9 cellular contexts compared by ENCODE assay signal in the genomic region with DNA sequence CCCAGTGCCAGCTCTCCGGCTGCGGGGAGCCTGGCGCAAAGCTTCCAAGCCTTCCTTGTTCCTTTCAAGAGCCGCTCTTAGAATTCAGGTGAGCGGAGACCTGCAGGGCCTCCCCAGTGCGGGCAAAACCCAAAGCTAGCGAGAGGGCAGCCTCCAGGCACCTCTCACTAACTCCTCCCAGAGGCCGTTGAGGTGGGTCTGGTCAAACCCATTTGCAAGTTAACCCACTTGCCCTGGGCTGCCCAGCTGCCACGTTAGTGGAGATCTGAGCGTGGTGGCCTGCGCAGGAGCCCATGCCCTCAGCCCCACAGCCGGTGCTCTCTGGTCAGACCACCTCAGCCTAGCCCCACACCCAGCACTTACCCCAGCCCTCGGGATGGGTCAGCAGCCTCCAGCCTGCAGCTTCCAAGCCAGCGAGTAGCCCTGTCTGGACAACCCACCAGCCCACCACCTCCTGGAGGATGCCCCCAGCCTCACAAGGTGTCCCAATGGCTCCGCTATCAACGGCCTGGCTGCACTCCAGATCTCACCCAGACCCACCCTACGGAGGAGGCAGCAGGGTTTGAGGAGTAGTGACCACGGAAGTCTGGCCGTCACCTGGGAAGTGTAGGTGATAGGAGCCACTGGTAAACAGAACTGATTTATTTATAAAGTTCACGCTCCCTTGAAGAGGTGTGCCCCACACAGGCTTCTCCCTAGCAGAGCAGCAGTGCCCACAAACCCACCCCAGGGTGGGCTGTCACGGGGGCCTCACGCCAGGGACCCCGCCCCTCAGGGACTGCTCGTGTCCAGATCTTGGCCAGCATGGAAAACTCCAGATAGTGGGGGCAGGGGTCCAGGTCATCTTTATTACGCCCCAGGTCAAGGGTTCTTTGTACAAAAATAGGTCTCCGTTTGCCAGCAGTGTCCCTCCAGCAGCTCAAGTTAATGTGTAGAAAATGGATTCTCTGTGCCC. TPM values are rescaled to one million over a fixed set of nuclear protein-coding genes. Genes with fewer than 3 reads are reported as not detected.
DNase-seq lines count a peak whose midpoint lies in the region; ATAC-seq and TF ChIP-seq lines count a peak whose summit lies in the region.
"Had no signal": no experiment of that assay in that cellular context is flagged by ENCODE, and none has a peak within 500 bp of the region (broad histone marks: within the 10 kb centered on the region; RNA-seq: fewer than 3 reads in every experiment).

No MANE protein-coding gene starts in this region.

- no peaks in the 10 kb centered on the region for H3K36me3 Mint-ChIP-seq in activated CD8-positive, alpha-beta T cell treated with anti-CD3 and anti-CD28 coated beads for 36 hours (ENCODE audit: low read depth)

- H3K36me3 ChIP-seq in spleen, result no peaks in the 10 kb centered on the region
- H3K36me3 ChIP-seq: left lung had no signal

- no peak for TF ChIP-seq POLR2A in spleen (IDR thresholded peaks at IDR 0.05)

- peak; percentile 6 for DNase-seq in HEK293T (ENCODE audit: extremely low spot score)
- DNase-seq in activated CD8-positive, alpha-beta T cell treated with anti-CD3 and anti-CD28 coated beads for 36 hours, result no peak
- peak; percentile 50 for DNase-seq in islet precursor cell
- no peak for DNase-seq in spleen
- DNase-seq in GM19240 (ENCODE audit: insufficient read length, low spot score), result no peak
- DNase-seq in NCI-H510A treated with DMSO at 0.1 percent for 48 hours (lab: John Stamatoyannopoulos, UW), result no peak
- DNase-seq: NCI-H1417 treated with DMSO at 0.1 percent for 48 hours had no signal

- intact Hi-C loops in activated CD8-positive, alpha-beta T cell treated with anti-CD3 and anti-CD28 coated beads for 36 hours (cut with micrococcal nuclease), result no loop called here
- intact Hi-C loops in spleen (cut with DNase I; ENCODE audit: low total_unique reads), result no loop called here

- no peak overlapping the region for H3K27ac Mint-ChIP-seq in activated CD8-positive, alpha-beta T cell treated with anti-CD3 and anti-CD28 coated beads for 36 hours

- no peaks in the 10 kb centered on the region for H3K9me3 ChIP-seq in spleen
- H3K9me3 ChIP-seq: left lung had no signal

- peak overlapping the region; percentile 32 for H3K4me3 Mint-ChIP-seq in activated CD8-positive, alpha-beta T cell treated with anti-CD3 and anti-CD28 coated beads for 36 hours

- peaks cover 7 to 56% (median 40%) of the 10 kb centered on the region in 7 donors for H3K27me3 ChIP-seq in spleen (replicated peaks in 1 of 7)

- H3K27me3 Mint-ChIP-seq in activated CD8-positive, alpha-beta T cell treated with anti-CD3 and anti-CD28 coated beads for 36 hours, result peaks cover 18% of the 10 kb centered on the region

- H3K27ac ChIP-seq in spleen, result peak overlapping the region in 6 of 8 donors; percentile 65 to 91 (median 83)

- H3K9me3 Mint-ChIP-seq in activated CD8-positive, alpha-beta T cell treated with anti-CD3 and anti-CD28 coated beads for 36 hours, result no peaks in the 10 kb centered on the region

- TF ChIP-seq CTCF in activated CD8-positive, alpha-beta T cell treated with anti-CD3 and anti-CD28 coated beads for 36 hours (IDR thresholded peaks at IDR 0.05), result no peak
- no peak for TF ChIP-seq CTCF in spleen (IDR thresholded peaks at IDR 0.05 in 8 of 11, conservative IDR thresholded peaks at IDR 0.05 in 3 of 11)

- 82 to 88% (median 85%) methylated on average over 17 to 26 of the region's 26 CpGs for WGBS in spleen, 5 donors

- H3K4me3 ChIP-seq in spleen, result peak overlapping the region in 6 of 8 donors; percentile 35 to 74 (median 52)

- no peak for ATAC-seq in activated CD8-positive, alpha-beta T cell treated with anti-CD3 and anti-CD28 coated beads for 36 hours
- no peak for ATAC-seq in GM19395 (IDR thresholded peaks at IDR 0.05; ENCODE audit: unreplicated experiment)

- POLR2A ChIA-PET in HEK293T (lab: Yijun Ruan, JAX), result interaction anchor here (0.6 kb wide), 1 partner anchor 17 kb away, joined by 3 read pairs; no protein-coding TSS in a partner anchor
- POLR2A ChIA-PET in activated CD8-positive, alpha-beta T cell treated with anti-CD3 and anti-CD28 coated beads for 36 hours (lab: Charles Lee), result no interaction called here

- peaks cover 22 to 71% (median 55%) of the 10 kb centered on the region in 6 donors for H3K4me1 ChIP-seq in spleen

- H3K4me1 Mint-ChIP-seq in activated CD8-positive, alpha-beta T cell treated with anti-CD3 and anti-CD28 coated beads for 36 hours (ENCODE audit: low read depth), result peaks cover 30% of the 10 kb centered on the region

- CTCF ChIA-PET in HEK293T (lab: Yijun Ruan, JAX), result no interaction called here
- CTCF ChIA-PET in activated CD8-positive, alpha-beta T cell treated with anti-CD3 and anti-CD28 coated beads for 36 hours (lab: Charles Lee), result interaction anchor here (1.8 kb wide), 1 partner anchor 37 kb away, joined by 5 read pairs; no protein-coding TSS in a partner anchor

TF ChIP-seq in HEK293T, 16 proteins besides CTCF, POLR2A, EP300 and RAD21:
- no peak for TF ChIP-seq LEF1 (IDR thresholded peaks at IDR 0.05; ENCODE audit: borderline replicate concordance)
- TF ChIP-seq CTBP1 (IDR thresholded peaks at IDR 0.05; ENCODE audit: borderline replicate concordance), result no peak
- no peak for TF ChIP-seq L3MBTL2 (conservative IDR thresholded peaks at IDR 0.05)
- TF ChIP-seq ELF4 (IDR thresholded peaks at IDR 0.05), result no peak
- no peak for TF ChIP-seq FOXM1 (IDR thresholded peaks at IDR 0.05; ENCODE audit: borderline replicate concordance)
- TF ChIP-seq FOXK2 (IDR thresholded peaks at IDR 0.05), result no peak
- TF ChIP-seq, protein P1, sequence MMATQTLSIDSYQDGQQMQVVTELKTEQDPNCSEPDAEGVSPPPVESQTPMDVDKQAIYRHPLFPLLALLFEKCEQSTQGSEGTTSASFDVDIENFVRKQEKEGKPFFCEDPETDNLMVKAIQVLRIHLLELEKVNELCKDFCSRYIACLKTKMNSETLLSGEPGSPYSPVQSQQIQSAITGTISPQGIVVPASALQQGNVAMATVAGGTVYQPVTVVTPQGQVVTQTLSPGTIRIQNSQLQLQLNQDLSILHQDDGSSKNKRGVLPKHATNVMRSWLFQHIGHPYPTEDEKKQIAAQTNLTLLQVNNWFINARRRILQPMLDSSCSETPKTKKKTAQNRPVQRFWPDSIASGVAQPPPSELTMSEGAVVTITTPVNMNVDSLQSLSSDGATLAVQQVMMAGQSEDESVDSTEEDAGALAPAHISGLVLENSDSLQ (IDR thresholded peaks at IDR 0.05), result no peak
- no peak for TF ChIP-seq TARDBP (IDR thresholded peaks at IDR 0.05)
- no peak for TF ChIP-seq NFRKB (IDR thresholded peaks at IDR 0.05)
- TF ChIP-seq ZNF384 (IDR thresholded peaks at IDR 0.05), result no peak
- no peak for TF ChIP-seq SP1 (IDR thresholded peaks at IDR 0.05)
- TF ChIP-seq BHLHE40 (IDR thresholded peaks at IDR 0.05; ENCODE audit: borderline replicate concordance), result no peak
- TF ChIP-seq HDGF (IDR thresholded peaks at IDR 0.05; ENCODE audit: borderline replicate concordance), result no peak
- no peak for TF ChIP-seq ARNT (IDR thresholded peaks at IDR 0.05)
- no peak for TF ChIP-seq SUZ12 (IDR thresholded peaks at IDR 0.05)
TF ChIP-seq in HEK293T: peak in this region for 0.

RNA-seq across cellular contexts. Expression of gene ASCL2, which starts 2.2 kb away (rescaled TPM):
- total RNA-seq in activated CD8-positive, alpha-beta T cell treated with anti-CD3 and anti-CD28 coated beads for 36 hours, result 1 to 10 TPM; 2.7 to 3.4 TPM
- 1 to 10 TPM; 1.9 to 3.0 (median 2.3) TPM for total RNA-seq in spleen
- 1 to 10 TPM in 1 of 3 donors, under 1 TPM in 2; 0.68 to 1.3 (median 0.93) TPM for polyA plus RNA-seq in spleen

RNA-seq across cellular contexts. Expression of gene C11orf21, which starts 33.6 kb away (rescaled TPM):
- total RNA-seq in activated CD8-positive, alpha-beta T cell treated with anti-CD3 and anti-CD28 coated beads for 36 hours, result 1 to 10 TPM; 2.1 to 2.2 TPM
- total RNA-seq in spleen, result 10 to 100 TPM; 10.6 to 24.9 (median 18.1) TPM
- 10 to 100 TPM in 1 of 3 donors, 1 to 10 TPM in 2; 8.6 to 12.1 (median 8.9) TPM for polyA plus RNA-seq in spleen

RNA-seq across cellular contexts. Expression of gene TSPAN32, which starts 33.7 kb away (rescaled TPM):
- 1 to 10 TPM; 3.1 to 4.9 TPM for total RNA-seq in activated CD8-positive, alpha-beta T cell treated with anti-CD3 and anti-CD28 coated beads for 36 hours
- 10 to 100 TPM; 10.6 to 21.0 (median 17.6) TPM for total RNA-seq in spleen
- polyA plus RNA-seq in spleen, result 10 to 100 TPM; 11.2 to 21.8 (median 14.1) TPM

Comparison
In these comparisons a context has a peak if more than half of its experiments do, and no peak if none do; other contexts are left out.
1. DNase-seq: peak in HEK293T (single experiment) and islet precursor cell (single experiment); none in activated CD8-positive, alpha-beta T cell treated with anti-CD3 and anti-CD28 coated beads for 36 hours (single experiment), spleen (single experiment), GM19240 (single experiment) and NCI-H510A treated with DMSO at 0.1 percent for 48 hours (single experiment).